ENCODE assay signal across 22 cellular contexts in the genomic region with DNA sequence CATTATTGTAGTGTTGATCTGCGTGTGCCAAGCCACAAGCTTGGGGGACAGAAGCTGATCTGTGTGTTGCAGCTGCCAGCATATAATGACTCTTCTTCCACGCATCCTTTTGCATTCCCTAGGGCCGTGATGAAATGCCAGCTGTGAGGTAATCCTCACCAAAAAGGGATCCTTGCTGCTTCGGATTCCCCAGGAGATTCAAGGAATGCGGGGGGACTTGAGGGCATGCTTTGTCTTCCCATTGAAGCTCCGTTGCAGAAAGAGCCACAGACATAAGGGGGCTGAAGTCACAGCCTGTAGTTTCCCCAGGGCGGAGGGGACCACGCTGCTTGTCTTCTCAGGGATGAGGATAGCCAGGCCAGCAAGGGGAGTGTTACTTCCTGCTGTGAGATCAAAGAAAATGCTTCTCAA.
DNase-seq lines count a peak whose midpoint lies in the region; ATAC-seq and TF ChIP-seq lines count a peak whose summit lies in the region.
"Had no signal": no experiment of that assay in that cellular context is flagged by ENCODE, and none has a peak within 500 bp of the region (broad histone marks: within the 10 kb centered on the region; RNA-seq: fewer than 3 reads in every experiment).

No MANE protein-coding gene starts in this region.

- CTCF ChIA-PET in A673 (lab: Charles Lee): no interaction called here

- H3K27me3 ChIP-seq in A673 (replicated peaks; ENCODE audit: insufficient read depth, low read depth, low read length, poor library complexity) (no peaks in the 10 kb centered on the region), HUES48 (ENCODE audit: control insufficient read depth, insufficient read depth, low read length) (no peaks in the 10 kb centered on the region), muscle layer of duodenum (ENCODE audit: low read depth, low read length) (no peaks in the 10 kb centered on the region), esophagus squamous epithelium (no peaks in the 10 kb centered on the region)
- H3K27me3 ChIP-seq: breast epithelium, dorsolateral prefrontal cortex had no signal

- no peak overlapping the region for H3K27ac ChIP-seq in A673 (ENCODE audit: low read depth, low read length, poor library complexity, severe bottlenecking)
- peak overlapping the region; percentile 80 for H3K27ac ChIP-seq in HUES48 (ENCODE audit: low read depth, low read length)
- H3K27ac ChIP-seq in muscle layer of duodenum (ENCODE audit: low read length): peak overlapping the region; percentile 10
- H3K27ac ChIP-seq in esophagus squamous epithelium: peak overlapping the region in 1 of 4 donors; percentile 7
- H3K27ac ChIP-seq: breast epithelium, PC-9, prostate gland had no signal

- no peak overlapping the region for H3K9ac ChIP-seq in HUES48 (ENCODE audit: low read depth, low read length)

- BruUV-seq in A673 (replicated peaks; lab: Mats Ljungman, UMichigan): no TSS peak

- intact Hi-C loops in A673 (cut with micrococcal nuclease; ENCODE audit: unreplicated experiment): no loop called here
- intact Hi-C loops in esophagus squamous epithelium (cut with DNase I): no loop called here

- TF ChIP-seq POLR2A in esophagus squamous epithelium (IDR thresholded peaks at IDR 0.05): no peak

- H3K9me3 ChIP-seq in A673 (ENCODE audit: low read depth, low read length, poor library complexity, severe bottlenecking) (no peaks in the 10 kb centered on the region), HUES48 (ENCODE audit: control insufficient read depth, insufficient read depth, low read length) (no peaks in the 10 kb centered on the region), muscle layer of duodenum (ENCODE audit: control insufficient read depth in 1 of 2, low read length in 2 of 2) (no peaks in the 10 kb centered on the region), esophagus squamous epithelium (no peaks in the 10 kb centered on the region)
- H3K9me3 ChIP-seq: breast epithelium, prostate gland had no signal

- TF ChIP-seq CTCF in A673 (conservative IDR thresholded peaks at IDR 0.05; ENCODE audit: low read depth, low read length) (no peak), esophagus squamous epithelium (IDR thresholded peaks at IDR 0.05) (no peak)

- H3K4me3 ChIP-seq in A673 (ENCODE audit: low read depth, low read length, poor library complexity, severe bottlenecking): no peak overlapping the region
- H3K4me3 ChIP-seq in HUES48 (ENCODE audit: low read depth, low read length): no peak overlapping the region
- H3K4me3 ChIP-seq in muscle layer of duodenum (ENCODE audit: low read depth in 1 of 2, low read length in 2 of 2): no peak overlapping the region
- H3K4me3 ChIP-seq in esophagus squamous epithelium: no peak overlapping the region
- H3K4me3 ChIP-seq: breast epithelium, dorsolateral prefrontal cortex, PC-9, prostate gland had no signal

- DNase-seq in A673 (ENCODE audit: low spot score) (peak; percentile 52), ecto neural progenitor cell (ENCODE audit: low spot score) (peak; percentile 61), esophagus squamous epithelium (lab: John Stamatoyannopoulos, UW) (no peak)
- DNase-seq in central memory CD4-positive, alpha-beta T cell: no peak
- no peak for DNase-seq in stimulated activated CD4-positive, alpha-beta T cell treated with anti-CD3 and anti-CD28 coated beads, Interleukin-1b, Interleukin-23, amount 100 ng/mL, for 48 hours
- DNase-seq: activated CD4-positive, alpha-beta T cell treated with anti-CD3 and anti-CD28 coated beads, Interleukin-2, amount 10 ng/mL, durations not matched to agents 24 days and 14 days; activated CD8-positive, alpha-beta memory T cell treated with anti-CD3 and anti-CD28 coated beads, Interleukin-2, amount 50 U/mL, for 48 hours; activated naive CD4-positive, alpha-beta T cell treated with anti-CD3 and anti-CD28 coated beads, Interleukin-2, amount 50 U/mL, for 16 hours; CD8-positive, alpha-beta T cell; left ventricle myocardium superior; MM.1S; naive B cell; NCI-H2029; NCI-H526; PC-9; stimulated activated naive CD8-positive, alpha-beta T cell treated with anti-CD3 and anti-CD28 coated beads, Interleukin-15, Interleukin-2, amounts not matched to agents 100 U/mL and 50 U/mL, for 24 hours had no signal

- H3K4me1 ChIP-seq in A673 (ENCODE audit: insufficient read depth, low read length, poor library complexity, severe bottlenecking): no peaks in the 10 kb centered on the region
- H3K4me1 ChIP-seq in HUES48 (ENCODE audit: control insufficient read depth, insufficient read depth, low read length): peaks cover 48% of the 10 kb centered on the region
- peaks cover 0 to 10% of the 10 kb centered on the region in 2 donors for H3K4me1 ChIP-seq in muscle layer of duodenum (ENCODE audit: control insufficient read depth in 1 of 2, insufficient read depth in 2 of 2, low read length in 2 of 2)
- H3K4me1 ChIP-seq in esophagus squamous epithelium: peaks cover 9 to 25% (median 19%) of the 10 kb centered on the region in 3 donors
- H3K4me1 ChIP-seq: breast epithelium, prostate gland had no signal

- ATAC-seq in GM19455 (IDR thresholded peaks at IDR 0.05; ENCODE audit: unreplicated experiment): no peak
- ATAC-seq: CD8-positive, alpha-beta T cell; left ventricle myocardium superior; stimulated activated naive CD8-positive, alpha-beta T cell treated with anti-CD3 and anti-CD28 coated beads, Interleukin-15, Interleukin-2, amounts not matched to agents 100 U/mL and 50 U/mL, for 24 hours had no signal

- 78 to 89% methylated on average over 3 to 6 of the region's 8 CpGs for WGBS in esophagus squamous epithelium, 2 donors

- POLR2A ChIA-PET in A673 (lab: Charles Lee; ENCODE audit: low non-redundant PET): no interaction called here

- H3K36me3 ChIP-seq in A673 (ENCODE audit: insufficient read depth, low read length, poor library complexity, severe bottlenecking) (no peaks in the 10 kb centered on the region), HUES48 (ENCODE audit: control insufficient read depth, insufficient read depth, low read length) (no peaks in the 10 kb centered on the region), muscle layer of duodenum (ENCODE audit: control insufficient read depth in 1 of 2, insufficient read depth in 2 of 2, low read length in 2 of 2) (no peaks in the 10 kb centered on the region), esophagus squamous epithelium (no peaks in the 10 kb centered on the region)
- H3K36me3 ChIP-seq: breast epithelium, prostate gland had no signal

Comparison
In these comparisons a context has a peak if more than half of its experiments do, and no peak if none do; other contexts are left out.
1. DNase-seq: peak in A673 (single experiment) and ecto neural progenitor cell (single experiment); none in central memory CD4-positive, alpha-beta T cell (single experiment), stimulated activated CD4-positive, alpha-beta T cell treated with anti-CD3 and anti-CD28 coated beads, Interleukin-1b, Interleukin-23, amount 100 ng/mL, for 48 hours (single experiment) and esophagus squamous epithelium (single experiment).